Comparison of ENCODE assay signal across 10 cellular contexts in the genomic region with DNA sequence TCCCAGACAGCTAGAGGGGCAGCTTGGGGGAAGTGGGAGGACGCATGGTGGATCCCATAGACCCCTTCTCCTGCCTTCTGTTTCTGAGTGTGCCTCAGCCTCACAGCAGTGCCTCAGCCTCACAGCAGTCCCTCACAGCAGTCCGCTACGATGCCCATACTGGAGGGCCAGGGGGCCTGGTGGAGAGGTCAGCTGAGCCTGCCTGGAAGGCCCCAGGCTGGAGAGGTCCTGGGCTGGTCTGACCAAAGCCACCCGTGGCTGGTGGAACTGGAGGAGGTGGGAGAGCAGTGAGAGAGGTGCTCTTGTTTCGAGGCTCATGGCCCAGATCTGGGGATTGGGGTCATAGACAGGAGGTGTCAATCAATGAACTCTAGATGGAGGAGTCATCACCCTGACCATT. TPM values are rescaled to one million over a fixed set of nuclear protein-coding genes. Genes with fewer than 3 reads are reported as not detected.
"Had no signal": no experiment of that assay in that cellular context is flagged by ENCODE, and none has a peak within 500 bp of the region (broad histone marks: within the 10 kb centered on the region; RNA-seq: fewer than 3 reads in every experiment).

No MANE protein-coding gene starts in this region.

- H3K27ac ChIP-seq: GM23248, HL-60 had no signal

- ATAC-seq: HCT116, HepG2 had no signal

- H3K9ac ChIP-seq: GM23248 had no signal

- H3K9me3 ChIP-seq: HAP-1 had no signal

- DNase-seq: GM23248, GOT3, H7, KG1 had no signal

- H3K4me1 ChIP-seq: HAP-1 had no signal

- H3K4me3 Mint-ChIP-seq: IgD-negative memory B cell had no signal

- H3K36me3 ChIP-seq: HAP-1 had no signal

- H3K36me3 Mint-ChIP-seq: IgD-negative memory B cell had no signal

- H3K4me3 ChIP-seq: GM23248, HAP-1 had no signal

- H3K4me1 Mint-ChIP-seq: IgD-negative memory B cell had no signal

- H3K9me3 Mint-ChIP-seq: IgD-negative memory B cell had no signal

- H3K27ac Mint-ChIP-seq: IgD-negative memory B cell had no signal

- FAIRE-seq: HepG2 had no signal

RNA-seq across cellular contexts. Expression of a gene that starts 16.0 kb away (rescaled TPM):
- total RNA-seq: HepG2, HT1080 had no signal
- polyA plus RNA-seq: GM23248, HepG2, IgD-negative memory B cell had no signal
